ENCODE assay signal across 35 cellular contexts in the genomic region with DNA sequence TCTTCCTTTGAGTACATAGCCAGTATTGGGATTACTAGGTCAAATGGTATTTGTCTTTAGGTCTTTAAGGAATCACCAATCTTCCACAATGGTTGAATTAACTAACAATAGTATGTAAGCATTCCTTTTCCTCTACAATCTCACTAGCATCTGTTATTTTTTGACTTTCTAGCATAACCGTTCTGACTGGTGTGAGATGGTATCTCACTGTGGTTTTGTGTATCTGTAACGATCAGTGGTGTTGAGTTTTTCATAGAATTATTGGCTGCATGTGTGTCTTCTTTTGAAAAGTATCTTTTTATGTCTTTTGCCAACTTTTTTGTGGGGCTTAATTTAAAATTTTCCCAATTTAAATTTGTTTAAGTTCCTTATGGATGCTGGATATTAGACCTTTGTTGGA.
"Had no signal": no experiment of that assay in that cellular context is flagged by ENCODE, and none has a peak within 500 bp of the region (broad histone marks: within the 10 kb centered on the region; RNA-seq: fewer than 3 reads in every experiment).

No MANE protein-coding gene starts in this region.

- ATAC-seq: activated CD8-positive, alpha-beta T cell treated with anti-CD3 and anti-CD28 coated beads for 36 hours; activated naive CD8-positive, alpha-beta T cell treated with anti-CD3 and anti-CD28 coated beads, Interleukin-2, amount 50 U/mL, for 24 hours; activated T-cell treated with anti-CD3 and anti-CD28 coated beads, Interleukin-2, amount 50 U/mL, for 4 hours; activated T-cell treated with anti-CD3 and anti-CD28 coated beads, Interleukin-2, amount 50 U/mL, for 72 hours; activated T-helper 17 cell treated with anti-CD3 and anti-CD28 coated beads, Interleukin-2, amount 50 U/mL, for 72 hours; T-helper 17 cell had no signal

- H3K36me3 Mint-ChIP-seq: activated CD4-positive, alpha-beta memory T cell treated with anti-CD3 and anti-CD28 coated beads for 36 hours; activated naive CD4-positive, alpha-beta T cell treated with anti-CD3 and anti-CD28 coated beads, Interleukin-2, amount 10 ng/mL, durations not matched to agents 7 days and 5 days; activated naive CD4-positive, alpha-beta T cell treated with anti-CD3 and anti-CD28 coated beads, Interleukin-2, amount 50 U/mL, for 24 hours; activated naive CD8-positive, alpha-beta T cell; activated naive CD8-positive, alpha-beta T cell treated with anti-CD3 and anti-CD28 coated beads, Interleukin-2, amount 10 ng/mL, durations not matched to agents 7 days and 5 days; brain had no signal

- H3K27me3 Mint-ChIP-seq: activated B cell treated with CpG ODN at 0.5 μM for 24 hours; activated CD4-positive, alpha-beta memory T cell treated with anti-CD3 and anti-CD28 coated beads for 36 hours; activated CD4-positive, alpha-beta T cell treated with anti-CD3 and anti-CD28 coated beads, Interleukin-2, amount 10 ng/mL, durations not matched to agents 24 days and 14 days; activated CD8-positive, alpha-beta T cell treated with anti-CD3 and anti-CD28 coated beads for 36 hours; activated naive CD4-positive, alpha-beta T cell treated with anti-CD3 and anti-CD28 coated beads, Interleukin-2, amount 10 ng/mL, durations not matched to agents 7 days and 5 days; activated naive CD8-positive, alpha-beta T cell treated with anti-CD3 and anti-CD28 coated beads, Interleukin-2, amount 10 ng/mL, durations not matched to agents 7 days and 5 days; activated naive CD8-positive, alpha-beta T cell treated with anti-CD3 and anti-CD28 coated beads, Interleukin-2, amount 50 U/mL, for 24 hours; activated T-helper 17 cell treated with anti-CD3 and anti-CD28 coated beads, Interleukin-2, amount 50 U/mL, for 72 hours; brain; central memory CD8-positive, alpha-beta T cell; T-helper 17 cell had no signal

- H3K4me1 Mint-ChIP-seq: activated B cell treated with CpG ODN at 0.5 μM for 24 hours; activated CD4-positive, alpha-beta T cell treated with anti-CD3 and anti-CD28 coated beads, Interleukin-2, amount 10 ng/mL, durations not matched to agents 24 days and 14 days; activated naive CD4-positive, alpha-beta T cell treated with anti-CD3 and anti-CD28 coated beads, Interleukin-2, amount 10 ng/mL, durations not matched to agents 7 days and 5 days; activated naive CD4-positive, alpha-beta T cell treated with anti-CD3 and anti-CD28 coated beads, Interleukin-2, amount 50 U/mL, for 24 hours; activated naive CD8-positive, alpha-beta T cell treated with anti-CD3 and anti-CD28 coated beads, Interleukin-2, amount 10 ng/mL, durations not matched to agents 7 days and 5 days; activated naive CD8-positive, alpha-beta T cell treated with anti-CD3 and anti-CD28 coated beads, Interleukin-2, amount 50 U/mL, for 24 hours; activated T-helper 17 cell treated with anti-CD3 and anti-CD28 coated beads, Interleukin-2, amount 50 U/mL, for 72 hours; central memory CD8-positive, alpha-beta T cell; T-helper 17 cell had no signal

- H3K27ac Mint-ChIP-seq: activated B cell treated with CpG ODN at 0.5 μM for 24 hours; activated CD4-positive, alpha-beta memory T cell treated with anti-CD3 and anti-CD28 coated beads for 36 hours; activated CD4-positive, alpha-beta T cell treated with anti-CD3 and anti-CD28 coated beads, Interleukin-2, amount 10 ng/mL, durations not matched to agents 24 days and 14 days; activated CD8-positive, alpha-beta T cell treated with anti-CD3 and anti-CD28 coated beads for 36 hours; activated naive CD4-positive, alpha-beta T cell treated with anti-CD3 and anti-CD28 coated beads, Interleukin-2, amount 10 ng/mL, durations not matched to agents 7 days and 5 days; activated naive CD4-positive, alpha-beta T cell treated with anti-CD3 and anti-CD28 coated beads, Interleukin-2, amount 50 U/mL, for 24 hours; activated naive CD8-positive, alpha-beta T cell; activated naive CD8-positive, alpha-beta T cell treated with anti-CD3 and anti-CD28 coated beads, Interleukin-2, amount 10 ng/mL, durations not matched to agents 7 days and 5 days; activated naive CD8-positive, alpha-beta T cell treated with anti-CD3 and anti-CD28 coated beads, Interleukin-2, amount 50 U/mL, for 24 hours; activated T-helper 1 cell treated with anti-CD3 and anti-CD28 coated beads, Interleukin-12 subunit alpha, Interleukin-12 subunit beta, Interleukin-2, Interleukin-4 antibody, amounts not matched to agents 30 ng/mL and 10 ng/mL and 1 ng/mL, durations not matched to agents 14 hours and 24 hours and 36 hours; activated T-helper 17 cell treated with anti-CD3 and anti-CD28 coated beads, Interleukin-2, amount 50 U/mL, for 72 hours; brain; T-helper 17 cell had no signal

- H3K4me1 ChIP-seq: ascending aorta had no signal

- H3K27ac ChIP-seq: ascending aorta, cardiac muscle cell, VCaP had no signal

- H3K9me3 ChIP-seq: ascending aorta had no signal

- DNase-seq: activated B cell treated with CpG ODN at 0.5 μM for 24 hours; activated CD4-positive, alpha-beta memory T cell treated with anti-CD3 and anti-CD28 coated beads for 36 hours; activated CD4-positive, alpha-beta T cell treated with anti-CD3 and anti-CD28 coated beads for 4 hours; activated CD4-positive, alpha-beta T cell treated with anti-CD3 and anti-CD28 coated beads, Interleukin-2, amount 10 ng/mL, durations not matched to agents 24 days and 14 days; activated CD4-positive, alpha-beta T cell treated with anti-CD3 and anti-CD28 coated beads, Interleukin-2, amount 50 U/mL, for 1 hour; activated CD4-positive, alpha-beta T cell treated with anti-CD3 and anti-CD28 coated beads, Interleukin-2, amount 50 U/mL, for 4 hours; activated CD4-positive, CD25-positive, alpha-beta regulatory T cell treated with anti-CD3 and anti-CD28 coated beads, Interleukin-2, amount 50 U/mL, for 72 hours; activated CD8-positive, alpha-beta memory T cell treated with anti-CD3 and anti-CD28 coated beads, Interleukin-2, amount 50 U/mL, for 4 hours; activated CD8-positive, alpha-beta T cell treated with anti-CD3 and anti-CD28 coated beads for 36 hours; activated gamma-delta T cell; activated naive CD4-positive, alpha-beta T cell treated with anti-CD3 and anti-CD28 coated beads, Interleukin-2, amount 10 ng/mL, durations not matched to agents 7 days and 5 days; activated naive CD4-positive, alpha-beta T cell treated with Interleukin-2 at 50 U/mL for 16 hours; activated naive CD8-positive, alpha-beta T cell treated with anti-CD3 and anti-CD28 coated beads, Interleukin-2, amount 10 ng/mL, durations not matched to agents 7 days and 5 days; activated naive CD8-positive, alpha-beta T cell treated with anti-CD3 and anti-CD28 coated beads, Interleukin-2, amount 50 U/mL, for 24 hours; activated T-cell treated with anti-CD3 and anti-CD28 coated beads for 4 hours; activated T-cell treated with anti-CD3 and anti-CD28 coated beads, Interleukin-2, amount 50 U/mL, for 1 hour; activated T-cell treated with anti-CD3 and anti-CD28 coated beads, Interleukin-2, amount 50 U/mL, for 4 hours; activated T-cell treated with anti-CD3 and anti-CD28 coated beads, Interleukin-2, amount 50 U/mL, for 72 hours; amygdala; anterior cingulate cortex; caudate nucleus; cerebellar nuclear complex; T-helper 17 cell; T-helper 9 cell had no signal

- H3K36me3 ChIP-seq: ascending aorta, cardiac muscle cell had no signal

- H3K9me3 Mint-ChIP-seq: activated CD4-positive, alpha-beta T cell treated with anti-CD3 and anti-CD28 coated beads, Interleukin-2, amount 10 ng/mL, durations not matched to agents 24 days and 14 days; activated naive CD4-positive, alpha-beta T cell treated with anti-CD3 and anti-CD28 coated beads, Interleukin-2, amount 10 ng/mL, durations not matched to agents 7 days and 5 days; activated naive CD8-positive, alpha-beta T cell treated with anti-CD3 and anti-CD28 coated beads, Interleukin-2, amount 10 ng/mL, durations not matched to agents 7 days and 5 days; activated T-helper 1 cell treated with anti-CD3 and anti-CD28 coated beads, Interleukin-12 subunit alpha, Interleukin-12 subunit beta, Interleukin-2, Interleukin-4 antibody, amounts not matched to agents 30 ng/mL and 10 ng/mL and 1 ng/mL, durations not matched to agents 14 hours and 24 hours and 36 hours had no signal

- H3K4me3 Mint-ChIP-seq: activated B cell treated with CpG ODN at 0.5 μM for 24 hours; activated CD4-positive, alpha-beta memory T cell treated with anti-CD3 and anti-CD28 coated beads for 36 hours; activated CD4-positive, alpha-beta T cell treated with anti-CD3 and anti-CD28 coated beads, Interleukin-2, amount 10 ng/mL, durations not matched to agents 24 days and 14 days; activated CD8-positive, alpha-beta T cell treated with anti-CD3 and anti-CD28 coated beads for 36 hours; activated naive CD4-positive, alpha-beta T cell treated with anti-CD3 and anti-CD28 coated beads, Interleukin-2, amount 10 ng/mL, durations not matched to agents 7 days and 5 days; activated naive CD4-positive, alpha-beta T cell treated with anti-CD3 and anti-CD28 coated beads, Interleukin-2, amount 50 U/mL, for 24 hours; activated naive CD8-positive, alpha-beta T cell; activated naive CD8-positive, alpha-beta T cell treated with anti-CD3 and anti-CD28 coated beads, Interleukin-2, amount 10 ng/mL, durations not matched to agents 7 days and 5 days; activated naive CD8-positive, alpha-beta T cell treated with anti-CD3 and anti-CD28 coated beads, Interleukin-2, amount 50 U/mL, for 24 hours; activated T-cell treated with anti-CD3 and anti-CD28 coated beads, Interleukin-2, amount 50 U/mL, for 4 hours; activated T-cell treated with anti-CD3 and anti-CD28 coated beads, Interleukin-2, amount 50 U/mL, for 72 hours; activated T-helper 1 cell treated with anti-CD3 and anti-CD28 coated beads, Interleukin-12 subunit alpha, Interleukin-12 subunit beta, Interleukin-2, Interleukin-4 antibody, amounts not matched to agents 30 ng/mL and 10 ng/mL and 1 ng/mL, durations not matched to agents 14 hours and 24 hours and 36 hours; activated T-helper 17 cell treated with anti-CD3 and anti-CD28 coated beads, Interleukin-2, amount 50 U/mL, for 72 hours; brain; central memory CD8-positive, alpha-beta T cell; T-helper 17 cell had no signal

- H3K27me3 ChIP-seq: ascending aorta, cardiac muscle cell had no signal

- FAIRE-seq: bronchial epithelial cell, TTC549 had no signal

- H3K4me3 ChIP-seq: ascending aorta, cardiac muscle cell had no signal
